In the genomic region with DNA sequence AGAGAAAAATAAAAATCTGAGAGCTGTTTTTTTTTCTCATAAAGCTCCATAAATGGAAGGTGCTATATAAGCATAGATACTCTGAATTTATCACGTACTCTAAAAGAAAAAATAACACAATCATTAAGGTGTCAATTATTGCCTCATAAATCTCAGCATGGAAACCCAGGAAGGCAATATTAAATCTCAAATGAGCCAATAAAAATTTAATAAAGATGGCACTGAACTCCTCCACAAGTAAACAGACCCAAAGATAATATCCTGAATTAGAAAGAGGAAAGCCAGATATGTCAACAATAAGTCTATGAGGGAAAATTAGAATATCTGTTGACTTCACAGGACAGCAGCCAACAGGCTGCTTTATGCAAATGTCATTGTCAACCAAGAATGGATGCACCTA, we compare ENCODE assay signal across 22 cellular contexts.
A peak's percentile ranks its signal among the peaks of the same experiment; 100 is the strongest.
DNase-seq lines count a peak whose midpoint lies in the region; ATAC-seq and TF ChIP-seq lines count a peak whose summit lies in the region.
"Had no signal": no experiment of that assay in that cellular context is flagged by ENCODE, and none has a peak within 500 bp of the region (broad histone marks: within the 10 kb centered on the region; RNA-seq: fewer than 3 reads in every experiment).

No MANE protein-coding gene starts in this region.

- no peaks in the 10 kb centered on the region for H3K9me3 Mint-ChIP-seq in T-helper 1 cell treated with Interleukin-12 subunit alpha and Interleukin-12 subunit beta and Interleukin-4 antibody, amounts not matched to agents 30 μg/mL and 1 μg/mL, for 36 hours
- no peaks in the 10 kb centered on the region for H3K9me3 Mint-ChIP-seq in naive thymus-derived CD4-positive, alpha-beta T cell
- H3K9me3 Mint-ChIP-seq: effector memory CD8-positive, alpha-beta T cell; T-helper 2 cell treated with Interferon-gamma antibody and Interleukin-4, amounts not matched to agents 5 μg/mL and 100 μg/mL, for 36 hours had no signal

- H3K4me3 ChIP-seq in HEK293 (ENCODE audit: low read depth, low read length) (no peak overlapping the region), PC-9 (no peak overlapping the region), WERI-Rb-1 (ENCODE audit: low read depth, low read length) (no peak overlapping the region), heart right ventricle (no peak overlapping the region)
- no peak overlapping the region for H3K4me3 ChIP-seq in naive thymus-derived CD4-positive, alpha-beta T cell (ENCODE audit: low read length)
- H3K4me3 ChIP-seq: hepatocyte, right atrium auricular region, uterus had no signal

- peaks cover 59% of the 10 kb centered on the region for H3K4me1 Mint-ChIP-seq in T-helper 1 cell treated with Interleukin-12 subunit alpha and Interleukin-12 subunit beta and Interleukin-4 antibody, amounts not matched to agents 30 μg/mL and 1 μg/mL, for 36 hours (ENCODE audit: low read depth)
- peaks cover 24 to 63% (median 32%) of the 10 kb centered on the region in 7 donors for H3K4me1 Mint-ChIP-seq in naive thymus-derived CD4-positive, alpha-beta T cell

- H4K20me1 ChIP-seq in PC-9 (ENCODE audit: insufficient read depth), result no peaks in the 10 kb centered on the region

- H3K27ac Mint-ChIP-seq in T-helper 1 cell treated with Interleukin-12 subunit alpha and Interleukin-12 subunit beta and Interleukin-4 antibody, amounts not matched to agents 30 μg/mL and 1 μg/mL, for 36 hours, result peak overlapping the region; percentile 64
- H3K27ac Mint-ChIP-seq in naive thymus-derived CD4-positive, alpha-beta T cell, result peak overlapping the region in 1 of 9 donors; percentile 36
- H3K27ac Mint-ChIP-seq: T-helper 2 cell treated with Interferon-gamma antibody and Interleukin-4, amounts not matched to agents 5 μg/mL and 100 μg/mL, for 36 hours had no signal

- POLR2A ChIA-PET in HEK293 (lab: Yijun Ruan, JAX), result no interaction called here
- POLR2A ChIA-PET in PC-9 (lab: Charles Lee; ENCODE audit: unreplicated experiment), result interaction anchor here (0.7 kb wide), 1 partner anchor 24 kb away, joined by 3 read pairs; no protein-coding TSS in a partner anchor
- POLR2A ChIA-PET in naive thymus-derived CD4-positive, alpha-beta T cell (lab: Charles Lee), result interaction anchor here (0.6 kb wide), 1 partner anchor 1236 kb away, joined by 3 read pairs; no protein-coding TSS in a partner anchor

- H3K4me1 ChIP-seq in HEK293 (ENCODE audit: control insufficient read depth, insufficient read depth, low read length) (peaks cover 19% of the 10 kb centered on the region), PC-9 (replicated peaks; ENCODE audit: insufficient read depth) (peaks cover 45% of the 10 kb centered on the region), heart right ventricle (peaks cover 4 to 44% (median 26%) of the 10 kb centered on the region in 9 donors)
- H3K4me1 ChIP-seq in naive thymus-derived CD4-positive, alpha-beta T cell (ENCODE audit: control insufficient read depth in 2 of 2, insufficient read depth in 2 of 2, low read length in 2 of 2), result no peaks in the 10 kb centered on the region

- H2AFZ ChIP-seq in PC-9, result no peak overlapping the region
- H2AFZ ChIP-seq: hepatocyte had no signal

- H3K36me3 ChIP-seq in HEK293 (ENCODE audit: control insufficient read depth in 2 of 2, insufficient read depth in 1 of 2, low read length in 2 of 2) (0 out of 3 replicates have a peak, but pooled peaks cover 0 to 3% of the 10 kb centered on the region in 2 experiments), PC-9 (ENCODE audit: low read depth) (0 out of 2 replicates have a peak, but pooled peaks cover 7% of the 10 kb centered on the region), WERI-Rb-1 (no peaks in the 10 kb centered on the region), heart right ventricle (peaks cover 0 to 22% (median 0%) of the 10 kb centered on the region in 9 donors)
- H3K36me3 ChIP-seq in naive thymus-derived CD4-positive, alpha-beta T cell (ENCODE audit: control insufficient read depth in 2 of 3, insufficient read depth in 3 of 3, low read length in 3 of 3), result peaks cover 0 to 13% (median 0%) of the 10 kb centered on the region in 3 experiments
- H3K36me3 ChIP-seq: neutrophil, right atrium auricular region, uterus had no signal

- H3K27ac ChIP-seq in HEK293 (ENCODE audit: extremely low read depth, low read depth, low read length) (no peak overlapping the region), PC-9 (0 out of 2 replicates have a peak overlapping the region, but pooled peaks have one; percentile 7), epithelial cell of prostate (peak overlapping the region; percentile 93), WERI-Rb-1 (no peak overlapping the region), heart right ventricle (no peak overlapping the region)
- H3K27ac ChIP-seq in naive thymus-derived CD4-positive, alpha-beta T cell (ENCODE audit: low read depth, low read length), result no peak overlapping the region
- H3K27ac ChIP-seq: hepatocyte, neutrophil, right atrium auricular region, uterus had no signal

- H3K9me3 ChIP-seq in HEK293 (ENCODE audit: control insufficient read depth, insufficient read depth, low read depth, low read length), result no peaks in the 10 kb centered on the region
- no peaks in the 10 kb centered on the region for H3K9me3 ChIP-seq in PC-9 (ENCODE audit: insufficient read depth, low read depth)
- H3K9me3 ChIP-seq in WERI-Rb-1 (ENCODE audit: severe bottlenecking), result no peaks in the 10 kb centered on the region
- no peaks in the 10 kb centered on the region for H3K9me3 ChIP-seq in heart right ventricle
- no peaks in the 10 kb centered on the region for H3K9me3 ChIP-seq in naive thymus-derived CD4-positive, alpha-beta T cell (ENCODE audit: control insufficient read depth in 2 of 3, low read length in 3 of 3)
- H3K9me3 ChIP-seq: neutrophil, right atrium auricular region, uterus had no signal

- no peak overlapping the region for H3K4me3 Mint-ChIP-seq in T-helper 1 cell treated with Interleukin-12 subunit alpha and Interleukin-12 subunit beta and Interleukin-4 antibody, amounts not matched to agents 30 μg/mL and 1 μg/mL, for 36 hours
- no peak overlapping the region for H3K4me3 Mint-ChIP-seq in naive thymus-derived CD4-positive, alpha-beta T cell
- H3K4me3 Mint-ChIP-seq: effector memory CD8-positive, alpha-beta T cell; T-helper 2 cell treated with Interferon-gamma antibody and Interleukin-4, amounts not matched to agents 5 μg/mL and 100 μg/mL, for 36 hours had no signal

- H3K9me2 ChIP-seq in PC-9 (ENCODE audit: insufficient read depth), result no peaks in the 10 kb centered on the region

- no TSS peak for BruUV-seq in PC-9 (replicated peaks; lab: Mats Ljungman, UMichigan)

- intact Hi-C loops in PC-9 (cut with micrococcal nuclease; ENCODE audit: unreplicated experiment) (loop anchor here (5.0 to 10.0 kb wide), 3 partner anchors 148 to 345 kb away; partner anchors contain the start of gene SAMD9), heart right ventricle (cut with DNase I) (no loop called here)
- intact Hi-C loops in naive thymus-derived CD4-positive, alpha-beta T cell (cut with micrococcal nuclease), result loop anchor here (5.0 to 10.0 kb wide), 3 partner anchors 37 to 62 kb away; no protein-coding TSS in a partner anchor

- H3F3A ChIP-seq in PC-9 (ENCODE audit: insufficient read depth, low read depth), result peaks cover 29% of the 10 kb centered on the region

- no peak overlapping the region for H3K4me2 ChIP-seq in PC-9
- H3K4me2 ChIP-seq: hepatocyte had no signal

- no peak for ATAC-seq in heart right ventricle
- no peak for ATAC-seq in naive thymus-derived CD4-positive, alpha-beta T cell
- ATAC-seq: effector memory CD8-positive, alpha-beta T cell had no signal

- H3K27me3 Mint-ChIP-seq in T-helper 1 cell treated with Interleukin-12 subunit alpha and Interleukin-12 subunit beta and Interleukin-4 antibody, amounts not matched to agents 30 μg/mL and 1 μg/mL, for 36 hours (ENCODE audit: low read depth), result no peaks in the 10 kb centered on the region
- H3K27me3 Mint-ChIP-seq in naive thymus-derived CD4-positive, alpha-beta T cell, result no peaks in the 10 kb centered on the region
- H3K27me3 Mint-ChIP-seq: effector memory CD8-positive, alpha-beta T cell had no signal

- H3K27me3 ChIP-seq in PC-9 (ENCODE audit: insufficient read depth, low read depth) (no peaks in the 10 kb centered on the region), WERI-Rb-1 (ENCODE audit: insufficient read depth, low read depth, severe bottlenecking) (no peaks in the 10 kb centered on the region), heart right ventricle (no peaks in the 10 kb centered on the region)
- H3K27me3 ChIP-seq in naive thymus-derived CD4-positive, alpha-beta T cell (ENCODE audit: control insufficient read depth in 2 of 2, insufficient read depth in 2 of 2, low read length in 2 of 2), result no peaks in the 10 kb centered on the region
- H3K27me3 ChIP-seq: hepatocyte, neutrophil, right atrium auricular region, uterus had no signal

- 82 to 89% methylated on average over 1 of the region's 1 CpG for WGBS in heart right ventricle, 2 donors

- H3K36me3 Mint-ChIP-seq in T-helper 1 cell treated with Interleukin-12 subunit alpha and Interleukin-12 subunit beta and Interleukin-4 antibody, amounts not matched to agents 30 μg/mL and 1 μg/mL, for 36 hours (ENCODE audit: low read depth), result peaks cover 55% of the 10 kb centered on the region
- peaks cover 15 to 42% (median 36%) of the 10 kb centered on the region in 5 donors for H3K36me3 Mint-ChIP-seq in naive thymus-derived CD4-positive, alpha-beta T cell

- TF ChIP-seq CTCF in HEK293 (tag by site-specific recombination; IDR thresholded peaks at IDR 0.05) (no peak), PC-9 (conservative IDR thresholded peaks at IDR 0.05) (no peak), WERI-Rb-1 (IDR thresholded peaks at IDR 0.05; ENCODE audit: low read depth, low read length) (no peak), heart right ventricle (IDR thresholded peaks at IDR 0.05) (no peak)

- H3K79me2 ChIP-seq in PC-9 (ENCODE audit: low read depth), result peaks cover 13% of the 10 kb centered on the region

- DNase-seq in T-helper 1 cell (no peak), PC-9 (no peak), epithelial cell of prostate (ENCODE audit: low read depth, low spot score) (no peak), WERI-Rb-1 (no peak), heart right ventricle (no peak)
- no peak for DNase-seq in naive thymus-derived CD4-positive, alpha-beta T cell
- DNase-seq: ACHN; amniotic stem cell; effector memory CD8-positive, alpha-beta T cell; HCEC 1CT; kidney glomerular epithelial cell; mesendoderm; NCI-H146; NCI-H2227 treated with DMSO at 0.1 percent for 48 hours; SHP77 treated with DMSO at 0.1 percent for 48 hours; uterus had no signal

- CTCF ChIA-PET in HEK293 (lab: Yijun Ruan, JAX) (interaction anchor here (1.1 kb wide), 1 partner anchor 68 kb away, joined by 3 read pairs; no protein-coding TSS in a partner anchor), PC-9 (lab: Charles Lee) (no interaction called here)
- CTCF ChIA-PET in naive thymus-derived CD4-positive, alpha-beta T cell (lab: Charles Lee), result no interaction called here

TF ChIP-seq in HEK293, 187 proteins besides CTCF, POLR2A, EP300 and RAD21 (continues in another document):
- TF ChIP-seq ZNF2 (tag by site-specific recombination; IDR thresholded peaks at IDR 0.05) (no peak), ZNF157 (tag by site-specific recombination; IDR thresholded peaks at IDR 0.05) (no peak), ZNF777 (tag by site-specific recombination; IDR thresholded peaks at IDR 0.05; ENCODE audit: borderline replicate concordance) (no peak), FEZF1 (tag by site-specific recombination; IDR thresholded peaks at IDR 0.05) (peak; percentile 47; the same call in 1 of the 2 replicates)

Comparison
In these comparisons a context has a peak if more than half of its experiments do, and no peak if none do; other contexts are left out.
1. H3K27ac ChIP-seq: peak in PC-9 (single experiment) and epithelial cell of prostate (single experiment); none in HEK293 (single experiment), WERI-Rb-1 (single experiment), heart right ventricle (0 of 10) and naive thymus-derived CD4-positive, alpha-beta T cell (single experiment).
2. intact Hi-C loops: an anchor here in PC-9 (5.0 to 10.0 kb wide) and naive thymus-derived CD4-positive, alpha-beta T cell (5.0 to 10.0 kb wide); none called in heart right ventricle.